1 cellular context compared by ENCODE assay signal in genomic region chr5:176350416-176350815, GRCh38.
TF ChIP-seq lines count a peak whose summit lies in the region.

No MANE protein-coding gene starts in this region.

TF ChIP-seq in WTC11, 78 proteins besides CTCF, POLR2A, EP300 and RAD21 (continued from another document):
- TF ChIP-seq, protein P1, sequence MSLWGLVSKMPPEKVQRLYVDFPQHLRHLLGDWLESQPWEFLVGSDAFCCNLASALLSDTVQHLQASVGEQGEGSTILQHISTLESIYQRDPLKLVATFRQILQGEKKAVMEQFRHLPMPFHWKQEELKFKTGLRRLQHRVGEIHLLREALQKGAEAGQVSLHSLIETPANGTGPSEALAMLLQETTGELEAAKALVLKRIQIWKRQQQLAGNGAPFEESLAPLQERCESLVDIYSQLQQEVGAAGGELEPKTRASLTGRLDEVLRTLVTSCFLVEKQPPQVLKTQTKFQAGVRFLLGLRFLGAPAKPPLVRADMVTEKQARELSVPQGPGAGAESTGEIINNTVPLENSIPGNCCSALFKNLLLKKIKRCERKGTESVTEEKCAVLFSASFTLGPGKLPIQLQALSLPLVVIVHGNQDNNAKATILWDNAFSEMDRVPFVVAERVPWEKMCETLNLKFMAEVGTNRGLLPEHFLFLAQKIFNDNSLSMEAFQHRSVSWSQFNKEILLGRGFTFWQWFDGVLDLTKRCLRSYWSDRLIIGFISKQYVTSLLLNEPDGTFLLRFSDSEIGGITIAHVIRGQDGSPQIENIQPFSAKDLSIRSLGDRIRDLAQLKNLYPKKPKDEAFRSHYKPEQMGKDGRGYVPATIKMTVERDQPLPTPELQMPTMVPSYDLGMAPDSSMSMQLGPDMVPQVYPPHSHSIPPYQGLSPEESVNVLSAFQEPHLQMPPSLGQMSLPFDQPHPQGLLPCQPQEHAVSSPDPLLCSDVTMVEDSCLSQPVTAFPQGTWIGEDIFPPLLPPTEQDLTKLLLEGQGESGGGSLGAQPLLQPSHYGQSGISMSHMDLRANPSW (CRISPR knock-in tag; conservative IDR thresholded peaks at IDR 0.05; ENCODE audit: low read depth) = no peak
- TF ChIP-seq CREB1 (CRISPR knock-in tag; IDR thresholded peaks at IDR 0.05) = no peak
- TF ChIP-seq CBFB (CRISPR knock-in tag; IDR thresholded peaks at IDR 0.05; ENCODE audit: low read depth) = no peak
- TF ChIP-seq, protein P2, sequence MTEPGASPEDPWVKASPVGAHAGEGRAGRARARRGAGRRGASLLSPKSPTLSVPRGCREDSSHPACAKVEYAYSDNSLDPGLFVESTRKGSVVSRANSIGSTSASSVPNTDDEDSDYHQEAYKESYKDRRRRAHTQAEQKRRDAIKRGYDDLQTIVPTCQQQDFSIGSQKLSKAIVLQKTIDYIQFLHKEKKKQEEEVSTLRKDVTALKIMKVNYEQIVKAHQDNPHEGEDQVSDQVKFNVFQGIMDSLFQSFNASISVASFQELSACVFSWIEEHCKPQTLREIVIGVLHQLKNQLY (CRISPR knock-in tag; IDR thresholded peaks at IDR 0.05) = no peak
- no peak for TF ChIP-seq NFYB (CRISPR knock-in tag; conservative IDR thresholded peaks at IDR 0.05; ENCODE audit: low read depth)
- TF ChIP-seq MYBL2 (CRISPR knock-in tag; IDR thresholded peaks at IDR 0.05) = no peak
